ENCODE assay signal across 28 cellular contexts in genomic region chr7:1723254-1723653, GRCh38.
"Had no signal": no experiment of that assay in that cellular context is flagged by ENCODE, and none has a peak within 500 bp of the region (broad histone marks: within the 10 kb centered on the region; RNA-seq: fewer than 3 reads in every experiment).

No MANE protein-coding gene starts in this region.

- H3K9me3 Mint-ChIP-seq: natural killer cell treated with Interleukin-12 subunit alpha and Interleukin-12 subunit beta and Interleukin-15 and Interleukin-18, amount 100 ng/mL, for 72 hours; neural crest cell; stimulated activated effector memory CD8-positive, alpha-beta T cell treated with anti-CD3 and anti-CD28 coated beads, Interleukin-12 subunit alpha, Interleukin-12 subunit beta, amount 100 ng/mL, for 72 hours; stimulated activated naive B cell treated with anti-CD40 and anti-IgM and Interleukin-4, amounts not matched to agents 10 μg/mL and 1 μg/mL and 100 μg/mL, for 72 hours; stimulated activated naive CD8-positive, alpha-beta T cell treated with anti-CD3 and anti-CD28 coated beads, Interleukin-15, Interleukin-2, amounts not matched to agents 100 ng/mL and 50 ng/mL, for 24 hours had no signal

- H3K9ac ChIP-seq: parathyroid adenoma had no signal

- ATAC-seq: natural killer cell treated with Interleukin-12 subunit alpha and Interleukin-12 subunit beta and Interleukin-15 and Interleukin-18, amount 100 ng/mL, for 72 hours; psoas muscle; right cardiac atrium; right lobe of liver; stimulated activated effector memory CD8-positive, alpha-beta T cell treated with anti-CD3 and anti-CD28 coated beads, Interleukin-12 subunit alpha, Interleukin-12 subunit beta, amount 100 ng/mL, for 72 hours; stimulated activated naive B cell treated with anti-CD40 and anti-IgM and Interleukin-4, amounts not matched to agents 10 μg/mL and 1 μg/mL and 100 μg/mL, for 72 hours had no signal

- H3K27ac ChIP-seq: neutrophil, ovary, parathyroid adenoma, psoas muscle, right lobe of liver, sigmoid colon, stomach, thoracic aorta, thyroid gland, tibial nerve, upper lobe of left lung, vagina had no signal

- H2AFZ ChIP-seq: parathyroid adenoma had no signal

- H3K27me3 ChIP-seq: neutrophil, ovary, right lobe of liver, thyroid gland, upper lobe of left lung, vagina had no signal

- H3K36me3 ChIP-seq: neutrophil, ovary, right lobe of liver, sigmoid colon, stomach, thoracic aorta, thyroid gland, tibial nerve, upper lobe of left lung, vagina had no signal

- H3K4me3 Mint-ChIP-seq: natural killer cell treated with Interleukin-12 subunit alpha and Interleukin-12 subunit beta and Interleukin-15 and Interleukin-18, amount 100 ng/mL, for 72 hours; nephron progenitor cell; neural crest cell; stimulated activated effector memory CD8-positive, alpha-beta T cell treated with anti-CD3 and anti-CD28 coated beads, Interleukin-12 subunit alpha, Interleukin-12 subunit beta, amount 100 ng/mL, for 72 hours; stimulated activated naive B cell treated with anti-CD40 and anti-IgM and Interleukin-4, amounts not matched to agents 10 μg/mL and 1 μg/mL and 100 μg/mL, for 72 hours; stimulated activated naive CD8-positive, alpha-beta T cell treated with anti-CD3 and anti-CD28 coated beads, Interleukin-15, Interleukin-2, amounts not matched to agents 100 ng/mL and 50 ng/mL, for 24 hours had no signal

- H3K9me3 ChIP-seq: neutrophil, psoas muscle, right lobe of liver, sigmoid colon, stomach, thyroid gland, upper lobe of left lung, vagina had no signal

- H3K4me1 ChIP-seq: parathyroid adenoma, right lobe of liver, tibial nerve, upper lobe of left lung, vagina had no signal

- H3K79me2 ChIP-seq: parathyroid adenoma had no signal

- H3K27ac Mint-ChIP-seq: natural killer cell treated with Interleukin-12 subunit alpha and Interleukin-12 subunit beta and Interleukin-15 and Interleukin-18, amount 100 ng/mL, for 72 hours; nephron progenitor cell; progenitor cell of endocrine pancreas; stimulated activated effector memory CD8-positive, alpha-beta T cell treated with anti-CD3 and anti-CD28 coated beads, Interleukin-12 subunit alpha, Interleukin-12 subunit beta, amount 100 ng/mL, for 72 hours; stimulated activated naive B cell treated with anti-CD40 and anti-IgM and Interleukin-4, amounts not matched to agents 10 μg/mL and 1 μg/mL and 100 μg/mL, for 72 hours; stimulated activated naive CD8-positive, alpha-beta T cell treated with anti-CD3 and anti-CD28 coated beads, Interleukin-15, Interleukin-2, amounts not matched to agents 100 ng/mL and 50 ng/mL, for 24 hours had no signal

- H3K4me3 ChIP-seq: ovary, psoas muscle, right lobe of liver, sigmoid colon, stomach, thoracic aorta, thyroid gland, tibial nerve, upper lobe of left lung, vagina had no signal

- DNase-seq: nephron progenitor cell; nucleus accumbens; ovary; right lobe of liver; sigmoid colon; small intestine; stimulated activated CD4-positive, alpha-beta T cell treated with anti-CD3 and anti-CD28 coated beads, Interleukin-15, amount 100 ng/mL, for 24 hours; stimulated activated CD4-positive, alpha-beta T cell treated with anti-CD3 and anti-CD28 coated beads, Interleukin-2, amount 100 ng/mL, for 24 hours; stimulated activated CD4-positive, alpha-beta T cell treated with anti-CD3 and anti-CD28 coated beads, Interleukin-2, amount 100 ng/mL, for 48 hours; stimulated activated CD4-positive, alpha-beta T cell treated with anti-CD3 and anti-CD28 coated beads, Interleukin-4, amount 100 ng/mL, for 24 hours; stimulated activated naive B cell treated with anti-CD40 and anti-IgM and Interleukin-4, amounts not matched to agents 10 μg/mL and 1 μg/mL and 100 μg/mL, for 72 hours; stimulated activated naive CD4-positive, alpha-beta T cell treated with Interleukin-2 at 50 U/mL for 16 hours; stomach; thyroid gland; trophoblast cell; upper lobe of left lung had no signal

- H3K36me3 Mint-ChIP-seq: natural killer cell treated with Interleukin-12 subunit alpha and Interleukin-12 subunit beta and Interleukin-15 and Interleukin-18, amount 100 ng/mL, for 72 hours; stimulated activated effector memory CD8-positive, alpha-beta T cell treated with anti-CD3 and anti-CD28 coated beads, Interleukin-12 subunit alpha, Interleukin-12 subunit beta, amount 100 ng/mL, for 72 hours; stimulated activated naive B cell treated with anti-CD40 and anti-IgM and Interleukin-4, amounts not matched to agents 10 μg/mL and 1 μg/mL and 100 μg/mL, for 72 hours had no signal

- FAIRE-seq: small intestine had no signal
